ENCODE assay signal across 10 cellular contexts in the genomic region with DNA sequence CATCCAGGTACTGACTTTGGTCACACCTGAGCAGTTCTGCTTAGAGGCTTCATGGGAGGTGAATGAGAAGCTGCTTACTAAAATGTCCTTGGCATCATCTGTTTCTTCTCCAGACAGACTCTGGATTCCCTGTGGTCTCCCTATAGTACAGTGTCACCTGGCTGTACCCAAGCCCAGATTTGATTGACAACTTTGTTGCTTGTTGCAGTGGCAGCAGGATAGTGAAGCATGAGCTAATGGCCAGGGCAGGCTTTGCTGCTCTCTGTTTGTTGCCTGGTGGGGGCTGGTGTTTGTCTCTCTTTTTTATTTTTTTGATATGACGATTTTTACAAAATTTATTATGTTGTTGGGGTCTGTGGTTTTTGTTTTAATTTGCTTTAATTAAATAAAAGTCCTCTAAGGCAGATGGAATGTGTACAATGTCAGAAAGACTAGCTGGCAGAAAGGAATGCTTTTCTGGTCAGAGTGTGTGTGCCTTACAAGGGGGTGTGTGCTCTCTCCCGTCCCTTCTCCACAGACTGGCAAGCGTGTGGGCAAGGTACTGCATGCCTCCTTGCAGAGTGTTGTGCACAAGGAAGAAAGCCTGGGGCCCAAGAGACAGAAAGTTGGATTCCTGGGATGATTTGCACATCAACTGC. TPM values are rescaled to one million over a fixed set of nuclear protein-coding genes. Genes with fewer than 3 reads are reported as not detected.
DNase-seq lines count a peak whose midpoint lies in the region; FAIRE-seq and TF ChIP-seq lines count a peak whose summit lies in the region.
"Had no signal": no experiment of that assay in that cellular context is flagged by ENCODE, and none has a peak within 500 bp of the region (broad histone marks: within the 10 kb centered on the region; RNA-seq: fewer than 3 reads in every experiment).

No MANE protein-coding gene starts in this region.

- H3K9me3 ChIP-seq in esophagus muscularis mucosa: no peaks in the 10 kb centered on the region

- H3K27me3 Mint-ChIP-seq in activated CD4-positive, alpha-beta T cell treated with anti-CD3 and anti-CD28 coated beads, Interleukin-2, amount 10 ng/mL, durations not matched to agents 24 days and 14 days: no peaks in the 10 kb centered on the region

- no peak overlapping the region for H3K4me3 Mint-ChIP-seq in activated CD4-positive, alpha-beta T cell treated with anti-CD3 and anti-CD28 coated beads, Interleukin-2, amount 10 ng/mL, durations not matched to agents 24 days and 14 days

- H3K27ac Mint-ChIP-seq in activated CD4-positive, alpha-beta T cell treated with anti-CD3 and anti-CD28 coated beads, Interleukin-2, amount 10 ng/mL, durations not matched to agents 24 days and 14 days: no peak overlapping the region

- H3K4me1 ChIP-seq in esophagus muscularis mucosa: peaks cover 40 to 53% (median 45%) of the 10 kb centered on the region in 4 donors

- H3K9me3 Mint-ChIP-seq in activated CD4-positive, alpha-beta T cell treated with anti-CD3 and anti-CD28 coated beads, Interleukin-2, amount 10 ng/mL, durations not matched to agents 24 days and 14 days: no peaks in the 10 kb centered on the region

- peak; percentile 60 for DNase-seq in AG09309 (ENCODE audit: low read depth)
- peak; percentile 80 for DNase-seq in RCC 7860 (ENCODE audit: low spot score)
- no peak for DNase-seq in esophagus muscularis mucosa (ENCODE audit: extremely low spot score)
- peak; percentile 58 for DNase-seq in non-pigmented ciliary epithelial cell (ENCODE audit: low read depth)
- DNase-seq in NOMO-1 treated with DMSO at 0.1 percent for 48 hours (lab: John Stamatoyannopoulos, UW; ENCODE audit: unreplicated experiment): no peak
- no peak for DNase-seq in NCI-H510A (lab: John Stamatoyannopoulos, UW)
- no peak for DNase-seq in G401 (ENCODE audit: low spot score)
- DNase-seq in activated CD4-positive, alpha-beta T cell treated with anti-CD3 and anti-CD28 coated beads, Interleukin-2, amount 10 ng/mL, durations not matched to agents 24 days and 14 days: no peak
- DNase-seq: DMS53, NCI-H2171 had no signal

- H3K27me3 ChIP-seq in esophagus muscularis mucosa: no peaks in the 10 kb centered on the region

- TF ChIP-seq CTCF in AG09309 (IDR thresholded peaks at IDR 0.05; ENCODE audit: control insufficient read depth, insufficient read depth, low read depth, low read length, missing control alignments) (no peak), esophagus muscularis mucosa (IDR thresholded peaks at IDR 0.05) (no peak)

- H3K36me3 ChIP-seq in esophagus muscularis mucosa: peaks cover 0 to 51% (median 27%) of the 10 kb centered on the region in 4 donors

- in situ Hi-C loops in G401 (cut with HindIII; ENCODE audit: low sequenced_read_pairs): no loop called here

- peaks cover 14% of the 10 kb centered on the region for H3K4me1 Mint-ChIP-seq in activated CD4-positive, alpha-beta T cell treated with anti-CD3 and anti-CD28 coated beads, Interleukin-2, amount 10 ng/mL, durations not matched to agents 24 days and 14 days

- TF ChIP-seq EP300 in esophagus muscularis mucosa (IDR thresholded peaks at IDR 0.05): no peak

- H3K4me3 ChIP-seq in AG09309 (ENCODE audit: control insufficient read depth, low read depth, low read length) (no peak overlapping the region), esophagus muscularis mucosa (no peak overlapping the region)

- 48% methylated on average over 3 of the region's 3 CpGs for WGBS in esophagus muscularis mucosa

- peaks cover 49% of the 10 kb centered on the region for H3K36me3 Mint-ChIP-seq in activated CD4-positive, alpha-beta T cell treated with anti-CD3 and anti-CD28 coated beads, Interleukin-2, amount 10 ng/mL, durations not matched to agents 24 days and 14 days (ENCODE audit: low read depth)

- TF ChIP-seq POLR2A in esophagus muscularis mucosa (IDR thresholded peaks at IDR 0.05; ENCODE audit: low read depth): no peak

- H3K27ac ChIP-seq in esophagus muscularis mucosa (replicated peaks in 1 of 4): peak overlapping the region; percentile 73 to 85 (median 82)

- intact Hi-C loops in esophagus muscularis mucosa (cut with DNase I): no loop called here
- intact Hi-C loops in activated CD4-positive, alpha-beta T cell treated with anti-CD3 and anti-CD28 coated beads, Interleukin-2, amount 10 ng/mL, durations not matched to agents 24 days and 14 days (cut with micrococcal nuclease): no loop called here

- FAIRE-seq in RCC 7860 (lab: Jason Lieb, UNC): peak; percentile 59

RNA-seq across cellular contexts. Expression of a gene that starts 15.3 kb away (rescaled TPM):
- 100 to 1,000 TPM in 1 of 4 donors, 10 to 100 TPM in 3; 47.1 to 144 (median 75.1) TPM for total RNA-seq in esophagus muscularis mucosa
- not detected in 2 replicates for total RNA-seq in G401 (2014; rRNA removed; shearing (Covaris generic))
- total RNA-seq in activated CD4-positive, alpha-beta T cell treated with anti-CD3 and anti-CD28 coated beads, Interleukin-2, amount 10 ng/mL, durations not matched to agents 24 days and 14 days: not detected in 2 replicates

RNA-seq across cellular contexts. Expression of a gene that starts 34.8 kb away (rescaled TPM):
- 10 to 100 TPM; 20.8 to 35.1 (median 29.2) TPM for total RNA-seq in esophagus muscularis mucosa
- total RNA-seq in G401 (2014; rRNA removed; shearing (Covaris generic)): 66.9 and 78.1 TPM in 2 replicates
- 95.5 and 97.9 TPM in 2 replicates for total RNA-seq in activated CD4-positive, alpha-beta T cell treated with anti-CD3 and anti-CD28 coated beads, Interleukin-2, amount 10 ng/mL, durations not matched to agents 24 days and 14 days

RNA-seq across cellular contexts. Expression of a gene that starts 34.9 kb away (rescaled TPM):
- total RNA-seq in esophagus muscularis mucosa: 10 to 100 TPM; 59.6 to 81.3 (median 72.8) TPM
- total RNA-seq in G401 (2014; rRNA removed; shearing (Covaris generic)): 93.2 and 98.2 TPM in 2 replicates
- total RNA-seq in activated CD4-positive, alpha-beta T cell treated with anti-CD3 and anti-CD28 coated beads, Interleukin-2, amount 10 ng/mL, durations not matched to agents 24 days and 14 days: 42.0 and 46.2 TPM in 2 replicates

Comparison
In these comparisons a context has a peak if more than half of its experiments do, and no peak if none do; other contexts are left out.
1. DNase-seq: peak in AG09309 (single experiment), RCC 7860 (single experiment) and non-pigmented ciliary epithelial cell (single experiment); none in esophagus muscularis mucosa (single experiment), NOMO-1 treated with DMSO at 0.1 percent for 48 hours (single experiment), NCI-H510A (single experiment), G401 (single experiment) and activated CD4-positive, alpha-beta T cell treated with anti-CD3 and anti-CD28 coated beads, Interleukin-2, amount 10 ng/mL, durations not matched to agents 24 days and 14 days (single experiment).
2. RNA of a gene that starts 15.3 kb away (total RNA-seq): 47.1 to 144 TPM in esophagus muscularis mucosa; not detected in activated CD4-positive, alpha-beta T cell treated with anti-CD3 and anti-CD28 coated beads, Interleukin-2, amount 10 ng/mL, durations not matched to agents 24 days and 14 days and not detected in G401; every median in the first group is over 10 times any median in the second.